19 cellular contexts compared by ENCODE assay signal in genomic region chr1:244413736-244414135, GRCh38. TPM values are rescaled to one million over a fixed set of nuclear protein-coding genes. Genes with fewer than 3 reads are reported as not detected.
DNase-seq lines count a peak whose midpoint lies in the region; ATAC-seq and TF ChIP-seq lines count a peak whose summit lies in the region.
"Had no signal": no experiment of that assay in that cellular context is flagged by ENCODE, and none has a peak within 500 bp of the region (broad histone marks: within the 10 kb centered on the region; RNA-seq: fewer than 3 reads in every experiment).

No MANE protein-coding gene starts in this region.

- DNase-seq in activated CD4-positive, alpha-beta T cell treated with anti-CD3 and anti-CD28 coated beads for 36 hours: no peak
- DNase-seq in activated CD4-positive, alpha-beta T cell treated with anti-CD3 and anti-CD28 coated beads, Interleukin-2, amount 50 U/mL, for 1 hour: no peak
- peak; percentile 62 for DNase-seq in MCF 10A (ENCODE audit: unreplicated experiment)
- DNase-seq in mammary epithelial cell: no peak
- peak; percentile 32 for DNase-seq in epithelial cell of esophagus (ENCODE audit: low read depth)
- no peak for DNase-seq in SIG-M5 treated with dmso at 0.1 percent for 504 hours (lab: John Stamatoyannopoulos, UW; ENCODE audit: unreplicated experiment)
- DNase-seq in cardiac septum (ENCODE audit: low spot score): no peak
- no peak for DNase-seq in Right ventricle myocardium superior
- DNase-seq: CD4-positive, alpha-beta memory T cell; DMS79; KG1; NCI-H1048; NCI-H1436 treated with DMSO at 0.1 percent for 48 hours; NCI-H2029 treated with DMSO at 0.1 percent for 48 hours; NCI-H748 treated with DMSO at 0.1 percent for 48 hours had no signal

- CTCF ChIA-PET in activated CD4-positive, alpha-beta T cell treated with anti-CD3 and anti-CD28 coated beads for 36 hours (lab: Charles Lee): interaction anchor here (1.1 to 1.4 kb wide), 2 partner anchors 13 to 28 kb away, joined by 4 read pairs; no protein-coding TSS in a partner anchor
- CTCF ChIA-PET in MCF 10A (lab: Yijun Ruan, JAX): interaction anchor here (0.7 to 3.3 kb wide), 21 partner anchors 8 to 1045 kb away, joined by 3 to 36 read pairs (median 5); no protein-coding TSS in a partner anchor
- CTCF ChIA-PET in mammary epithelial cell (lab: Charles Lee; ENCODE audit: low non-redundant PET): no interaction called here

- H3K4me3 Mint-ChIP-seq in activated CD4-positive, alpha-beta T cell treated with anti-CD3 and anti-CD28 coated beads for 36 hours: no peak overlapping the region
- no peak overlapping the region for H3K4me3 Mint-ChIP-seq in MCF 10A (ENCODE audit: unreplicated experiment)
- H3K4me3 Mint-ChIP-seq: CD4-positive, alpha-beta memory T cell had no signal

- peaks cover 51% of the 10 kb centered on the region for H3K36me3 ChIP-seq in mammary epithelial cell (ENCODE audit: insufficient read depth, low read length)

- H3K4me3 ChIP-seq in mammary epithelial cell (replicated peaks in 1 of 3; ENCODE audit: insufficient read depth in 1 of 3, low read depth in 2 of 3, low read length in 3 of 3) (no peak overlapping the region), epithelial cell of esophagus (ENCODE audit: low read length) (no peak overlapping the region)

- H4K20me1 ChIP-seq in mammary epithelial cell (ENCODE audit: insufficient read depth, low read length): no peaks in the 10 kb centered on the region

- H3K27me3 ChIP-seq in mammary epithelial cell (ENCODE audit: insufficient read depth, low read length): no peaks in the 10 kb centered on the region

- H3K9ac ChIP-seq in mammary epithelial cell (ENCODE audit: insufficient read depth, low read length): no peak overlapping the region

- H3K4me1 Mint-ChIP-seq in activated CD4-positive, alpha-beta T cell treated with anti-CD3 and anti-CD28 coated beads for 36 hours: peaks cover 14% of the 10 kb centered on the region
- peaks cover 19% of the 10 kb centered on the region for H3K4me1 Mint-ChIP-seq in MCF 10A (ENCODE audit: insufficient read depth, unreplicated experiment)

- no peak overlapping the region for H3K4me2 ChIP-seq in mammary epithelial cell (ENCODE audit: insufficient read depth, low read depth, low read length)

- ATAC-seq in activated CD4-positive, alpha-beta T cell treated with anti-CD3 and anti-CD28 coated beads for 36 hours: peak; percentile 30
- ATAC-seq in Right ventricle myocardium superior (ENCODE audit: poor library complexity): no peak
- ATAC-seq: HepG2 had no signal

- H3K9me3 Mint-ChIP-seq in activated CD4-positive, alpha-beta T cell treated with anti-CD3 and anti-CD28 coated beads for 36 hours (ENCODE audit: low read depth): no peaks in the 10 kb centered on the region
- no peaks in the 10 kb centered on the region for H3K9me3 Mint-ChIP-seq in MCF 10A (ENCODE audit: unreplicated experiment)
- H3K9me3 Mint-ChIP-seq: CD4-positive, alpha-beta memory T cell had no signal

- intact Hi-C loops in activated CD4-positive, alpha-beta T cell treated with anti-CD3 and anti-CD28 coated beads for 36 hours (cut with DNase I, micrococcal nuclease): no loop called here
- intact Hi-C loops in MCF 10A (cut with micrococcal nuclease) (loop anchor here (1.0 to 5.0 kb wide), 3 partner anchors 114 to 1071 kb away; no protein-coding TSS in a partner anchor), mammary epithelial cell (cut with micrococcal nuclease) (loop anchor here (2.0 kb wide), 1 partner anchor 111 kb away; no protein-coding TSS in a partner anchor), cardiac septum (cut with DNase I) (no loop called here), Right ventricle myocardium superior (cut with DNase I) (no loop called here)

- no peaks in the 10 kb centered on the region for H3K79me2 ChIP-seq in mammary epithelial cell (ENCODE audit: insufficient read depth, low read length)

- BruUV-seq in MCF 10A (replicated peaks; lab: Mats Ljungman, UMichigan) (no TSS peak), mammary epithelial cell (replicated peaks; lab: Mats Ljungman, UMichigan) (no TSS peak)

- no peak for TF ChIP-seq CTCF in MCF 10A (IDR thresholded peaks at IDR 0.05; ENCODE audit: unreplicated experiment)
- TF ChIP-seq CTCF in mammary epithelial cell (conservative IDR thresholded peaks at IDR 0.05 in 1 of 2, IDR thresholded peaks at IDR 0.05 in 1 of 2; ENCODE audit: extremely low read depth in 1 of 2, insufficient read depth in 1 of 2, low read depth in 1 of 2, low read length in 2 of 2): no peak
- no peak for TF ChIP-seq CTCF in epithelial cell of esophagus (IDR thresholded peaks at IDR 0.05; ENCODE audit: insufficient read depth, low read depth, low read length, missing control alignments)

- H3K36me3 Mint-ChIP-seq in activated CD4-positive, alpha-beta T cell treated with anti-CD3 and anti-CD28 coated beads for 36 hours (ENCODE audit: low read depth): peaks cover 89% of the 10 kb centered on the region
- H3K36me3 Mint-ChIP-seq in MCF 10A (ENCODE audit: insufficient read depth, unreplicated experiment): peaks cover 97% of the 10 kb centered on the region

- peak overlapping the region; percentile 4 for H3K27ac Mint-ChIP-seq in activated CD4-positive, alpha-beta T cell treated with anti-CD3 and anti-CD28 coated beads for 36 hours
- peak overlapping the region; percentile 49 for H3K27ac Mint-ChIP-seq in MCF 10A (ENCODE audit: low read depth, unreplicated experiment)

- in situ Hi-C loops in mammary epithelial cell (cut with MboI; ENCODE audit: low sequenced_read_pairs in 2 of 2): no loop called here

- dilution Hi-C loops in mammary epithelial cell (cut with HindIII; ENCODE audit: low sequenced_read_pairs): no loop called here

- WGBS in mammary epithelial cell (ENCODE audit: low coverage, missing lambda C conversion rate): 100% methylated on average over 3 of the region's 3 CpGs

- H3K27ac ChIP-seq in mammary epithelial cell (ENCODE audit: insufficient read depth, low read depth, low read length): no peak overlapping the region
- H3K27ac ChIP-seq: 22Rv1 had no signal

- no peaks in the 10 kb centered on the region for H3K4me1 ChIP-seq in mammary epithelial cell (ENCODE audit: insufficient read depth, low read length)

- H2AFZ ChIP-seq in mammary epithelial cell (ENCODE audit: low read depth, low read length): no peak overlapping the region

- POLR2A ChIA-PET in activated CD4-positive, alpha-beta T cell treated with anti-CD3 and anti-CD28 coated beads for 36 hours (lab: Charles Lee): no interaction called here
- POLR2A ChIA-PET in MCF 10A (lab: Yijun Ruan, JAX): interaction anchor here (0.6 to 4.1 kb wide), 15 partner anchors 9 to 433 kb away, joined by 3 to 31 read pairs (median 5); partner anchors contain the start of gene ADSS2

- H3K9me3 ChIP-seq in mammary epithelial cell (replicated peaks; ENCODE audit: insufficient read depth, low read length): no peaks in the 10 kb centered on the region

- H3K27me3 Mint-ChIP-seq in activated CD4-positive, alpha-beta T cell treated with anti-CD3 and anti-CD28 coated beads for 36 hours: no peaks in the 10 kb centered on the region
- no peaks in the 10 kb centered on the region for H3K27me3 Mint-ChIP-seq in MCF 10A (ENCODE audit: insufficient read depth, unreplicated experiment)
- H3K27me3 Mint-ChIP-seq: CD4-positive, alpha-beta memory T cell had no signal

RNA-seq across cellular contexts. Expression of gene ADSS2, which starts 38.0 kb away (rescaled TPM):
- total RNA-seq in activated CD4-positive, alpha-beta T cell treated with anti-CD3 and anti-CD28 coated beads for 36 hours: 10 to 100 TPM; 43.6 to 52.8 TPM
- total RNA-seq in MCF 10A (2022): 72.8 and 87.5 TPM in 2 replicates
- 10 to 100 TPM; 40.2 to 47.6 TPM for total RNA-seq in mammary epithelial cell
- polyA plus RNA-seq in mammary epithelial cell: 25.3 TPM
- polyA minus RNA-seq in mammary epithelial cell: 11.7 TPM
- total RNA-seq in cardiac septum: 8.6 TPM
- 5.0 TPM for total RNA-seq in Right ventricle myocardium superior

RNA-seq across cellular contexts. Expression of gene CATSPERE, which starts 47.3 kb away (rescaled TPM):
- total RNA-seq in activated CD4-positive, alpha-beta T cell treated with anti-CD3 and anti-CD28 coated beads for 36 hours: under 1 TPM in 1 of 2 experiments, not detected in 1; 0.11 TPM
- 1.2 and 2.1 TPM in 2 replicates for total RNA-seq in MCF 10A (2022)
- total RNA-seq in mammary epithelial cell: 1 to 10 TPM; 1.2 to 1.3 TPM
- polyA plus RNA-seq in mammary epithelial cell: 0.06 TPM
- not detected for polyA minus RNA-seq in mammary epithelial cell
- 0.38 TPM for total RNA-seq in cardiac septum
- total RNA-seq in Right ventricle myocardium superior: 0.65 TPM
- total RNA-seq: H4, NCI-H460 had no signal

Comparison
In these comparisons a context has a peak if more than half of its experiments do, and no peak if none do; other contexts are left out.
1. DNase-seq: peak in MCF 10A (single experiment) and epithelial cell of esophagus (single experiment); none in activated CD4-positive, alpha-beta T cell treated with anti-CD3 and anti-CD28 coated beads for 36 hours (single experiment), activated CD4-positive, alpha-beta T cell treated with anti-CD3 and anti-CD28 coated beads, Interleukin-2, amount 50 U/mL, for 1 hour (single experiment), mammary epithelial cell (single experiment), SIG-M5 treated with dmso at 0.1 percent for 504 hours (single experiment), cardiac septum (single experiment) and Right ventricle myocardium superior (single experiment).
2. intact Hi-C loops: an anchor here in MCF 10A (1.0 to 5.0 kb wide) and mammary epithelial cell (2.0 kb wide); none called in activated CD4-positive, alpha-beta T cell treated with anti-CD3 and anti-CD28 coated beads for 36 hours, cardiac septum and Right ventricle myocardium superior.